1 cellular context compared by ENCODE assay signal in genomic region chr2:172225786-172226185, GRCh38.
TF ChIP-seq lines count a peak whose summit lies in the region.

No MANE protein-coding gene starts in this region.

TF ChIP-seq in HCT116, 20 proteins besides CTCF, POLR2A, EP300 and RAD21 (continued from another document):
- TF ChIP-seq ZBTB33 (IDR thresholded peaks at IDR 0.05; ENCODE audit: extremely low read depth, insufficient replicate concordance, low read length): no peak
- no peak for TF ChIP-seq EZH2phosphoT487 (IDR thresholded peaks at IDR 0.05; ENCODE audit: borderline replicate concordance)
- TF ChIP-seq, protein P1, sequence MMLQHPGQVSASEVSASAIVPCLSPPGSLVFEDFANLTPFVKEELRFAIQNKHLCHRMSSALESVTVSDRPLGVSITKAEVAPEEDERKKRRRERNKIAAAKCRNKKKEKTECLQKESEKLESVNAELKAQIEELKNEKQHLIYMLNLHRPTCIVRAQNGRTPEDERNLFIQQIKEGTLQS (IDR thresholded peaks at IDR 0.05): no peak
- no peak for TF ChIP-seq ELF1 (IDR thresholded peaks at IDR 0.05; ENCODE audit: borderline replicate concordance, low read depth)
- TF ChIP-seq SP1 (IDR thresholded peaks at IDR 0.05; ENCODE audit: low read depth): no peak
- no peak for TF ChIP-seq EGR1 (IDR thresholded peaks at IDR 0.05; ENCODE audit: low read depth)
- no peak for TF ChIP-seq EZH2 (IDR thresholded peaks at IDR 0.05)
